Comparison of ENCODE assay signal across 12 cellular contexts in the genomic region with DNA sequence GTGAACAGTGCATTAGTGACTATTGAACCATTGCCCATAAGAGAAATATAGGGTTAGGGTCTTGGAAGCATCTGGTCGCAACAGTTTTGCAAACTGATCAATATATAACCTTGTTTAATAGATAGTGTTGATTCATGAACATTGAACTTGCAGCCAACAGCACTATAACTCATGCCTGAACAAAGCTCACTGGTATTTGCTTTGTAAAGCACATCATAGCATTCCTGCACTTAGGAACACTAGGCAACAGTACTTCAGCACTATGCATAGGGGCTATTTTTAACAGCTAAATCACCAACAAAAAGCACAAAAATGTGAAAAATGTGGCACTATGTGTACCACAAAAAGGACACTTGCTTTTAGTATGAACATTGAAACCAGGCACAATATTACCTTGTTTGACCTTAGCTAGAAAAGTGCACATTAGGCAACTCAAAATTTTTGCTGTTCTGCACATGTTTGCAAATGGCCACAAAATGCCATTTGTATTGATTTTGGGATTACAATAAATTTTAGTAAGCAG.
DNase-seq lines count a peak whose midpoint lies in the region; ATAC-seq, FAIRE-seq and TF ChIP-seq lines count a peak whose summit lies in the region.
"Had no signal": no experiment of that assay in that cellular context is flagged by ENCODE, and none has a peak within 500 bp of the region (broad histone marks: within the 10 kb centered on the region; RNA-seq: fewer than 3 reads in every experiment).

No MANE protein-coding gene starts in this region.

- H3K4me1 ChIP-seq in small intestine (ENCODE audit: control insufficient read depth in 2 of 2, insufficient read depth in 1 of 2, low read depth in 1 of 2, low read length in 1 of 2) (no peaks in the 10 kb centered on the region), kidney (ENCODE audit: control insufficient read depth in 1 of 2, insufficient read depth in 1 of 2, low read depth in 1 of 2, low read length in 2 of 2) (peaks cover 0 to 3% of the 10 kb centered on the region in 2 donors)

- H3K27ac ChIP-seq in small intestine (ENCODE audit: low read depth in 1 of 2, low read length in 1 of 2) (no peak overlapping the region), kidney (ENCODE audit: low read depth in 2 of 2, low read length in 2 of 2) (no peak overlapping the region)
- H3K27ac ChIP-seq: coronary artery had no signal

- 81 to 94% (median 85%) methylated on average over 1 of the region's 1 CpG for WGBS in small intestine, 3 donors

- no peak overlapping the region for H3K4me3 ChIP-seq in foreskin fibroblast (ENCODE audit: low read depth in 1 of 2, low read length in 2 of 2)
- no peak overlapping the region for H3K4me3 ChIP-seq in small intestine (ENCODE audit: low read depth in 1 of 2, low read length in 2 of 2)
- no peak overlapping the region for H3K4me3 ChIP-seq in kidney (ENCODE audit: low read length in 2 of 2)
- H3K4me3 ChIP-seq: coronary artery had no signal

- peaks cover 39% of the 10 kb centered on the region for H3K36me3 Mint-ChIP-seq in activated naive CD8-positive, alpha-beta T cell
- peaks cover 78% of the 10 kb centered on the region for H3K36me3 Mint-ChIP-seq in activated naive CD8-positive, alpha-beta T cell treated with anti-CD3 and anti-CD28 coated beads, Interleukin-2, amount 50 U/mL, for 24 hours (ENCODE audit: low read depth)
- peaks cover 64% of the 10 kb centered on the region for H3K36me3 Mint-ChIP-seq in activated T-helper 1 cell treated with anti-CD3 and anti-CD28 coated beads, Interleukin-12 subunit alpha, Interleukin-12 subunit beta, Interleukin-2, Interleukin-4 antibody, amounts not matched to agents 30 ng/mL and 10 ng/mL and 1 ng/mL, durations not matched to agents 14 hours and 24 hours and 36 hours (ENCODE audit: low read depth)

- no peak overlapping the region for H3K9ac ChIP-seq in kidney (ENCODE audit: low read length in 2 of 2)

- ATAC-seq in activated naive CD8-positive, alpha-beta T cell treated with anti-CD3 and anti-CD28 coated beads, Interleukin-2, amount 50 U/mL, for 24 hours, result no peak
- ATAC-seq: activated CD4-positive, CD25-positive, alpha-beta regulatory T cell treated with anti-CD3 and anti-CD28 coated beads, Interleukin-2, amount 50 U/mL, for 24 hours had no signal

- no peaks in the 10 kb centered on the region for H3K27me3 ChIP-seq in small intestine (ENCODE audit: control insufficient read depth in 2 of 2, insufficient read depth in 2 of 2, low read length in 2 of 2)

- peak overlapping the region; percentile 56 for H3K27ac Mint-ChIP-seq in activated naive CD8-positive, alpha-beta T cell
- no peak overlapping the region for H3K27ac Mint-ChIP-seq in activated naive CD8-positive, alpha-beta T cell treated with anti-CD3 and anti-CD28 coated beads, Interleukin-2, amount 50 U/mL, for 24 hours
- H3K27ac Mint-ChIP-seq in activated T-helper 1 cell treated with anti-CD3 and anti-CD28 coated beads, Interleukin-12 subunit alpha, Interleukin-12 subunit beta, Interleukin-2, Interleukin-4 antibody, amounts not matched to agents 30 ng/mL and 10 ng/mL and 1 ng/mL, durations not matched to agents 14 hours and 24 hours and 36 hours, result peak overlapping the region; percentile 33

- peaks cover 40% of the 10 kb centered on the region for H3K4me1 Mint-ChIP-seq in activated naive CD8-positive, alpha-beta T cell (ENCODE audit: low read depth)
- H3K4me1 Mint-ChIP-seq in activated naive CD8-positive, alpha-beta T cell treated with anti-CD3 and anti-CD28 coated beads, Interleukin-2, amount 50 U/mL, for 24 hours, result peaks cover 24% of the 10 kb centered on the region
- peaks cover 22% of the 10 kb centered on the region for H3K4me1 Mint-ChIP-seq in activated T-helper 1 cell treated with anti-CD3 and anti-CD28 coated beads, Interleukin-12 subunit alpha, Interleukin-12 subunit beta, Interleukin-2, Interleukin-4 antibody, amounts not matched to agents 30 ng/mL and 10 ng/mL and 1 ng/mL, durations not matched to agents 14 hours and 24 hours and 36 hours (ENCODE audit: low read depth)

- TF ChIP-seq CTCF in foreskin fibroblast (IDR thresholded peaks at IDR 0.05; ENCODE audit: low read depth, low read length) (no peak), kidney (IDR thresholded peaks at IDR 0.05; ENCODE audit: borderline replicate concordance, extremely low read depth, insufficient read depth) (no peak), D721Med (IDR thresholded peaks at IDR 0.05; ENCODE audit: insufficient read depth, missing control alignments) (no peak)

- no peak for FAIRE-seq in small intestine (lab: Jason Lieb, UNC)
- FAIRE-seq in kidney (lab: Jason Lieb, UNC), result no peak
- no peak for FAIRE-seq in D721Med (lab: Jason Lieb, UNC)

- no peaks in the 10 kb centered on the region for H3K9me3 ChIP-seq in small intestine (ENCODE audit: control insufficient read depth, low read depth)
- H3K9me3 ChIP-seq in kidney (ENCODE audit: control insufficient read depth in 1 of 2, low read length in 2 of 2), result peaks cover 2 to 6% of the 10 kb centered on the region in 2 donors

- peaks cover 2 to 17% of the 10 kb centered on the region in 2 donors for H3K36me3 ChIP-seq in small intestine (ENCODE audit: control insufficient read depth in 2 of 2, insufficient read depth in 2 of 2, low read length in 2 of 2)
- peaks cover 5 to 12% of the 10 kb centered on the region in 2 donors for H3K36me3 ChIP-seq in kidney (ENCODE audit: control insufficient read depth in 1 of 2, insufficient read depth in 2 of 2, low read length in 2 of 2)

- intact Hi-C loops in activated T-helper 1 cell treated with anti-CD3 and anti-CD28 coated beads, Interleukin-12 subunit alpha, Interleukin-12 subunit beta, Interleukin-2, Interleukin-4 antibody, amounts not matched to agents 30 ng/mL and 10 ng/mL and 1 ng/mL, durations not matched to agents 14 hours and 24 hours and 36 hours (cut with micrococcal nuclease), result no loop called here
- intact Hi-C loops in kidney (cut with DNase I), result no loop called here

- peaks cover 10% of the 10 kb centered on the region for H3K9me3 Mint-ChIP-seq in activated naive CD8-positive, alpha-beta T cell (ENCODE audit: low read depth)
- H3K9me3 Mint-ChIP-seq in activated naive CD8-positive, alpha-beta T cell treated with anti-CD3 and anti-CD28 coated beads, Interleukin-2, amount 50 U/mL, for 24 hours, result peaks cover 17% of the 10 kb centered on the region
- H3K9me3 Mint-ChIP-seq in activated T-helper 1 cell treated with anti-CD3 and anti-CD28 coated beads, Interleukin-12 subunit alpha, Interleukin-12 subunit beta, Interleukin-2, Interleukin-4 antibody, amounts not matched to agents 30 ng/mL and 10 ng/mL and 1 ng/mL, durations not matched to agents 14 hours and 24 hours and 36 hours, result peaks cover 15% of the 10 kb centered on the region

- H3K27me3 Mint-ChIP-seq in activated naive CD8-positive, alpha-beta T cell, result no peaks in the 10 kb centered on the region
- no peaks in the 10 kb centered on the region for H3K27me3 Mint-ChIP-seq in activated naive CD8-positive, alpha-beta T cell treated with anti-CD3 and anti-CD28 coated beads, Interleukin-2, amount 50 U/mL, for 24 hours
- H3K27me3 Mint-ChIP-seq in activated T-helper 1 cell treated with anti-CD3 and anti-CD28 coated beads, Interleukin-12 subunit alpha, Interleukin-12 subunit beta, Interleukin-2, Interleukin-4 antibody, amounts not matched to agents 30 ng/mL and 10 ng/mL and 1 ng/mL, durations not matched to agents 14 hours and 24 hours and 36 hours (ENCODE audit: insufficient read depth), result no peaks in the 10 kb centered on the region

- no peak overlapping the region for H3K4me3 Mint-ChIP-seq in activated naive CD8-positive, alpha-beta T cell
- no peak overlapping the region for H3K4me3 Mint-ChIP-seq in activated naive CD8-positive, alpha-beta T cell treated with anti-CD3 and anti-CD28 coated beads, Interleukin-2, amount 50 U/mL, for 24 hours
- H3K4me3 Mint-ChIP-seq in activated T-helper 1 cell treated with anti-CD3 and anti-CD28 coated beads, Interleukin-12 subunit alpha, Interleukin-12 subunit beta, Interleukin-2, Interleukin-4 antibody, amounts not matched to agents 30 ng/mL and 10 ng/mL and 1 ng/mL, durations not matched to agents 14 hours and 24 hours and 36 hours, result no peak overlapping the region

- DNase-seq in activated naive CD8-positive, alpha-beta T cell treated with anti-CD3 and anti-CD28 coated beads, Interleukin-2, amount 50 U/mL, for 24 hours, result no peak
- no peak for DNase-seq in activated T-helper 1 cell treated with anti-CD3 and anti-CD28 coated beads, Interleukin-12 subunit alpha, Interleukin-12 subunit beta, Interleukin-2, Interleukin-4 antibody, amounts not matched to agents 30 ng/mL and 10 ng/mL and 1 ng/mL, durations not matched to agents 14 hours and 24 hours and 36 hours (ENCODE audit: low spot score)
- peak; percentile 41 to 60 for DNase-seq in foreskin fibroblast
- DNase-seq in small intestine, result peak; percentile 22
- no peak for DNase-seq in kidney
- DNase-seq in activated CD8-positive, alpha-beta memory T cell treated with anti-CD3 and anti-CD28 coated beads for 24 hours, result no peak
- DNase-seq in D721Med (ENCODE audit: insufficient read length, low spot score), result no peak
- DNase-seq: kidney glomerular epithelial cell, NCI-H2107 had no signal

Comparison
In these comparisons a context has a peak if more than half of its experiments do, and no peak if none do; other contexts are left out.
1. DNase-seq: peak in foreskin fibroblast (2 of 2) and small intestine (single experiment); none in activated naive CD8-positive, alpha-beta T cell treated with anti-CD3 and anti-CD28 coated beads, Interleukin-2, amount 50 U/mL, for 24 hours (single experiment), activated T-helper 1 cell treated with anti-CD3 and anti-CD28 coated beads, Interleukin-12 subunit alpha, Interleukin-12 subunit beta, Interleukin-2, Interleukin-4 antibody, amounts not matched to agents 30 ng/mL and 10 ng/mL and 1 ng/mL, durations not matched to agents 14 hours and 24 hours and 36 hours (single experiment), kidney (single experiment), activated CD8-positive, alpha-beta memory T cell treated with anti-CD3 and anti-CD28 coated beads for 24 hours (single experiment) and D721Med (single experiment).